10 cellular contexts compared by ENCODE assay signal in the genomic region with DNA sequence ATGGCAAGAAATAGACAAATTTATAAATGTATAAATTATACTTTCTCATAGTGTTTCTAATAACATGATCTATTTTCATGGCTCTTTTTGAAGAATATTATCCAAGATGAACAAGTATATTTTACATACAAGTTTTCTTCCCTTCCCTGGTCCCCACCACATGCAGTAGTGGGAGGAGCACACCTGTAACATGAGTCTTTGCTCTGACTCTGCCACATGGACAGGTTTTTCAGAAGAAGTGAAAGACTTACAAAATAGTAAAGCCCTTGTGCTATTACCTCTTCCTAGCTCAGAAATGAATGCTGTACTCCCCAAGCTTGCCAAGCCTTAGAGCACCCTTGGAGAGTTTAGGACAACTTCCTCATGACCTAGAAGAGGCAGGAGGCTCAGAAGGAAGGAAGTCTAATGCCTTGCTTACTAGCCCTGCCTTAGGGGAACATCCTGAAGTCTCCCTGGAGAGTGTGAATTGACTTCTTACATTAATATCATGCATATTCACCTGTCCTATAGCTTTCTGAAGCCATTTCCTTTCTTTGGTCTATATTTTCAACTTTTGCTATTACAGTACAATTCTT. TPM values are rescaled to one million over a fixed set of nuclear protein-coding genes. Genes with fewer than 3 reads are reported as not detected.
A peak's percentile ranks its signal among the peaks of the same experiment; 100 is the strongest.
DNase-seq lines count a peak whose midpoint lies in the region; ATAC-seq and TF ChIP-seq lines count a peak whose summit lies in the region.
"Had no signal": no experiment of that assay in that cellular context is flagged by ENCODE, and none has a peak within 500 bp of the region (broad histone marks: within the 10 kb centered on the region; RNA-seq: fewer than 3 reads in every experiment).

No MANE protein-coding gene starts in this region.

- H3K27ac Mint-ChIP-seq in CD4-positive, alpha-beta memory T cell: peak overlapping the region in 5 of 7 donors; percentile 38 to 81 (median 65)
- H3K27ac Mint-ChIP-seq in chondrocyte (ENCODE audit: unreplicated experiment): peak overlapping the region; percentile 97

- no peaks in the 10 kb centered on the region for H3K27me3 ChIP-seq in CD4-positive, alpha-beta memory T cell (ENCODE audit: insufficient read depth, low read length)
- H3K27me3 ChIP-seq in mucosa of rectum (ENCODE audit: control insufficient read depth in 2 of 2, insufficient read depth in 2 of 2, low read length in 2 of 2) (no peaks in the 10 kb centered on the region), aorta (ENCODE audit: control insufficient read depth in 1 of 2, insufficient read depth in 2 of 2, low read length in 1 of 2) (no peaks in the 10 kb centered on the region)

- no peak for DNase-seq in CD4-positive, alpha-beta memory T cell
- DNase-seq in MV-4-11 (lab: John Stamatoyannopoulos, UW) (peak; percentile 50), chondrocyte (ENCODE audit: low spot score) (no peak), aorta (no peak), HT-29 (ENCODE audit: low spot score) (no peak), amniotic stem cell (lab: John Stamatoyannopoulos, UW) (no peak), GM13976 (ENCODE audit: low spot score) (no peak)
- DNase-seq: NCI-H1930, T-helper 17 cell had no signal

- intact Hi-C loops in CD4-positive, alpha-beta memory T cell (cut with micrococcal nuclease): no loop called here
- intact Hi-C loops in aorta (cut with DNase I): no loop called here

- in situ Hi-C loops in GM13976 (cut with MboI; ENCODE audit: low sequenced_read_pairs, unreplicated experiment): no loop called here

- peaks cover 15% of the 10 kb centered on the region for H3K4me1 ChIP-seq in CD4-positive, alpha-beta memory T cell (ENCODE audit: insufficient read depth, low read length)
- H3K4me1 ChIP-seq in mucosa of rectum (ENCODE audit: control insufficient read depth in 2 of 2, insufficient read depth in 2 of 2, low read length in 2 of 2) (peaks cover 0 to 18% of the 10 kb centered on the region in 2 donors), aorta (ENCODE audit: control insufficient read depth in 1 of 2, insufficient read depth in 2 of 2, low read length in 2 of 2) (peaks cover 0 to 2% of the 10 kb centered on the region in 2 donors)

- no peak overlapping the region for H3K4me3 Mint-ChIP-seq in CD4-positive, alpha-beta memory T cell
- H3K4me3 Mint-ChIP-seq in chondrocyte (ENCODE audit: unreplicated experiment): no peak overlapping the region
- H3K4me3 Mint-ChIP-seq: T-helper 17 cell had no signal

- peaks cover 24 to 39% (median 27%) of the 10 kb centered on the region in 4 donors for H3K4me1 Mint-ChIP-seq in CD4-positive, alpha-beta memory T cell
- H3K4me1 Mint-ChIP-seq in chondrocyte (ENCODE audit: low read depth): peaks cover 38% of the 10 kb centered on the region

- no peak for TF ChIP-seq CTCF in chondrocyte (IDR thresholded peaks at IDR 0.05)
- no peak for TF ChIP-seq CTCF in GM13976 (IDR thresholded peaks at IDR 0.05; ENCODE audit: borderline replicate concordance, control extremely low read depth, extremely low read depth, insufficient read depth, missing control alignments)

- CTCF ChIA-PET in CD4-positive, alpha-beta memory T cell (lab: Charles Lee; ENCODE audit: partially characterized antibody): interaction anchor here (0.8 to 1.1 kb wide), 2 partner anchors 20 to 368 kb away, joined by 3 read pairs; partner anchors contain the start of gene FAM136A

- POLR2A ChIA-PET in CD4-positive, alpha-beta memory T cell (lab: Charles Lee; ENCODE audit: partially characterized antibody): interaction anchor here (0.9 to 1.9 kb wide), 3 partner anchors 13 to 192 kb away, joined by 3 to 6 read pairs (median 6); no protein-coding TSS in a partner anchor

- ATAC-seq in aorta (ENCODE audit: low FRiP score): no peak
- ATAC-seq: T-helper 17 cell had no signal

- H3K9me3 ChIP-seq in CD4-positive, alpha-beta memory T cell (ENCODE audit: control insufficient read depth in 1 of 2, low read length in 2 of 2): no peaks in the 10 kb centered on the region
- no peaks in the 10 kb centered on the region for H3K9me3 ChIP-seq in mucosa of rectum (ENCODE audit: control insufficient read depth in 2 of 2, low read length in 2 of 2)
- no peaks in the 10 kb centered on the region for H3K9me3 ChIP-seq in aorta (ENCODE audit: control insufficient read depth, low read length)

- no peaks in the 10 kb centered on the region for H3K27me3 Mint-ChIP-seq in CD4-positive, alpha-beta memory T cell
- H3K27me3 Mint-ChIP-seq in chondrocyte (ENCODE audit: low read depth): no peaks in the 10 kb centered on the region
- H3K27me3 Mint-ChIP-seq: T-helper 17 cell had no signal

- no peaks in the 10 kb centered on the region for H3K9me3 Mint-ChIP-seq in CD4-positive, alpha-beta memory T cell
- no peaks in the 10 kb centered on the region for H3K9me3 Mint-ChIP-seq in chondrocyte (ENCODE audit: low read depth)

- H3K36me3 Mint-ChIP-seq in CD4-positive, alpha-beta memory T cell: peaks cover 33 to 61% of the 10 kb centered on the region in 2 donors
- H3K36me3 Mint-ChIP-seq in chondrocyte (ENCODE audit: low read depth): peaks cover 24% of the 10 kb centered on the region

- H3K4me3 ChIP-seq in CD4-positive, alpha-beta memory T cell (ENCODE audit: low read length in 2 of 2): no peak overlapping the region
- H3K4me3 ChIP-seq in mucosa of rectum (ENCODE audit: low read length in 2 of 2) (no peak overlapping the region), aorta (ENCODE audit: low read length in 2 of 2) (no peak overlapping the region)

- no peak overlapping the region for H3K27ac ChIP-seq in CD4-positive, alpha-beta memory T cell (ENCODE audit: low read depth, low read length)
- H3K27ac ChIP-seq in mucosa of rectum (ENCODE audit: low read depth in 2 of 2, low read length in 2 of 2): peak overlapping the region; percentile 19 to 26
- peak overlapping the region in 1 of 2 donors; percentile 67 for H3K27ac ChIP-seq in aorta (ENCODE audit: low read depth in 1 of 2, low read length in 2 of 2)

- peaks cover 26% of the 10 kb centered on the region for H3K36me3 ChIP-seq in CD4-positive, alpha-beta memory T cell (ENCODE audit: insufficient read depth, low read length)
- H3K36me3 ChIP-seq in mucosa of rectum (ENCODE audit: control insufficient read depth in 2 of 2, insufficient read depth in 2 of 2, low read length in 2 of 2): peaks cover 36 to 40% of the 10 kb centered on the region in 2 donors
- peaks cover 0 to 10% of the 10 kb centered on the region in 2 donors for H3K36me3 ChIP-seq in aorta (ENCODE audit: control insufficient read depth in 1 of 2, insufficient read depth in 2 of 2, low read length in 1 of 2)

- H3K9ac ChIP-seq in mucosa of rectum (ENCODE audit: low read depth in 1 of 2, low read length in 2 of 2): no peak overlapping the region

RNA-seq across cellular contexts. Expression of gene MXD1, which starts 18.4 kb away (rescaled TPM):
- total RNA-seq in CD4-positive, alpha-beta memory T cell: 10 to 100 TPM; 12.5 to 17.2 TPM
- 10 to 100 TPM in 1 of 2 donors, 1 to 10 TPM in 1; 4.7 to 12.3 TPM for polyA plus RNA-seq in CD4-positive, alpha-beta memory T cell
- 12.1 to 19.9 TPM (median 16.9 TPM) in 3 replicates for total RNA-seq in chondrocyte
- 10 to 100 TPM; 21.1 to 33.4 TPM for total RNA-seq in aorta
- 10 to 100 TPM in 1 of 2 donors, 1 to 10 TPM in 1; 5.3 to 11.3 TPM for polyA plus RNA-seq in aorta
- total RNA-seq in HT-29 (2014; rRNA removed; shearing (Covaris generic)): 18.3 and 22.3 TPM in 2 replicates

RNA-seq across cellular contexts. Expression of gene ASPRV1, which starts 28.1 kb away (rescaled TPM):
- total RNA-seq in CD4-positive, alpha-beta memory T cell: 1 to 10 TPM; 2.0 to 2.3 TPM
- polyA plus RNA-seq in CD4-positive, alpha-beta memory T cell: 1 to 10 TPM; 1.1 TPM
- total RNA-seq in chondrocyte (0.21 to 1.2 TPM (median 0.35 TPM) in 3 replicates), aorta (1 to 10 TPM; 1.9 to 3.4 TPM)
- polyA plus RNA-seq in aorta: 1 to 10 TPM; 1.1 to 2.0 TPM
- total RNA-seq in HT-29 (2014; rRNA removed; shearing (Covaris generic)): 1.1 and 2.1 TPM in 2 replicates

RNA-seq across cellular contexts. Expression of gene SNRNP27, which starts 39.6 kb away (rescaled TPM):
- 10 to 100 TPM; 44.6 to 48.5 TPM for total RNA-seq in CD4-positive, alpha-beta memory T cell
- 10 to 100 TPM; 62.6 to 66.0 TPM for polyA plus RNA-seq in CD4-positive, alpha-beta memory T cell
- 45.0 to 50.7 TPM (median 48.6 TPM) in 3 replicates for total RNA-seq in chondrocyte
- total RNA-seq in aorta: 10 to 100 TPM; 45.1 to 58.3 TPM
- polyA plus RNA-seq in aorta: 10 to 100 TPM; 42.1 to 61.1 TPM
- 19.2 and 22.4 TPM in 2 replicates for total RNA-seq in HT-29 (2014; rRNA removed; shearing (Covaris generic))
